ENCODE assay signal across 13 cellular contexts in the genomic region with DNA sequence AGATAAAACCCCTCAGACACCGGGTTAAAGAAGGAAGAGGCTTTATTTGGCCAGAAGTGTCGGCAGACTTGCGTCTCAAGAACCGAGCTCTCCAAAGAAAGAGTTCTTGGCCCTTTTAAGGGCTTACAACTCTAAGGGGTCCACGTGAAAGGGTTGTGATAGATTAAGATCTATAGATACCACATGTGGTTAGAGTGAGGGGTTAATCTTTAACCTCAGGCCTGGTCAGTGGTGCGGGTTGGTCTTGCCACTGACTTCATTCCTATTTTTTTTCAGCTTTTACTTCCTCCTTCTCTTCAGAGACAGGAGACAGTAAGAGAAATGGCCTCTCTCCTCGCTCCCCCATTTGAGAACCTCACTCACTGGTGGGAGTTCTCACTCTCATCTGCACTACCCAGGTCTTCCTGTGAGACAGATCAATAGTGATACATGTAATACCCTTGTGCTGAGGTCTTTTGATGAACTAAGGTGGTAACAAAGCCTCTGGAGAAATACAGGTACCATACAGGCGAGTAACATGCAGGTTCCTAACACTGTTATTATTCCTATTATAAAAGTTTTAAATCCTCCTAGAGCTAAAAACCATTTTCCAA. TPM values are rescaled to one million over a fixed set of nuclear protein-coding genes. Genes with fewer than 3 reads are reported as not detected.
DNase-seq lines count a peak whose midpoint lies in the region; ATAC-seq and TF ChIP-seq lines count a peak whose summit lies in the region.
"Had no signal": no experiment of that assay in that cellular context is flagged by ENCODE, and none has a peak within 500 bp of the region (broad histone marks: within the 10 kb centered on the region; RNA-seq: fewer than 3 reads in every experiment).

No MANE protein-coding gene starts in this region.

- peaks cover 5% of the 10 kb centered on the region for H3K27me3 Mint-ChIP-seq in activated T-cell treated with anti-CD3 and anti-CD28 coated beads, Interleukin-2, amount 50 U/mL, for 4 hours (ENCODE audit: low read depth)

- TF ChIP-seq CTCF in foreskin fibroblast (IDR thresholded peaks at IDR 0.05; ENCODE audit: low read depth, low read length): no peak

- peak; percentile 81 for ATAC-seq in GM18508 (IDR thresholded peaks at IDR 0.05; ENCODE audit: insufficient read depth, unreplicated experiment)
- ATAC-seq in GM21447 (IDR thresholded peaks at IDR 0.05; ENCODE audit: unreplicated experiment): peak; percentile 59
- peak; percentile 83 for ATAC-seq in HG03097 (IDR thresholded peaks at IDR 0.05; ENCODE audit: low FRiP score, unreplicated experiment)
- no peak for ATAC-seq in GM19455 (IDR thresholded peaks at IDR 0.05; ENCODE audit: unreplicated experiment)
- ATAC-seq in activated T-cell treated with anti-CD3 and anti-CD28 coated beads, Interleukin-2, amount 50 U/mL, for 4 hours: no peak
- ATAC-seq: PC-3 had no signal

- DNase-seq in SW480 (ENCODE audit: low spot score) (peak; percentile 2), foreskin fibroblast (no peak), NCI-H510A (lab: John Stamatoyannopoulos, UW) (no peak)
- no peak for DNase-seq in activated T-cell treated with anti-CD3 and anti-CD28 coated beads, Interleukin-2, amount 50 U/mL, for 4 hours
- DNase-seq: amygdala; NCI-H2029 treated with DMSO at 0.1 percent for 48 hours; stimulated activated CD4-positive, alpha-beta T cell treated with anti-CD3 and anti-CD28 coated beads, Interleukin-4, amount 100 ng/mL, for 1 hour had no signal

- no peak overlapping the region for H3K4me3 ChIP-seq in foreskin fibroblast (ENCODE audit: low read depth in 1 of 2, low read length in 2 of 2)
- H3K4me3 ChIP-seq: lung had no signal

- H3K36me3 Mint-ChIP-seq in activated T-cell treated with anti-CD3 and anti-CD28 coated beads, Interleukin-2, amount 50 U/mL, for 4 hours (ENCODE audit: insufficient read depth): no peaks in the 10 kb centered on the region

- H3K9me3 Mint-ChIP-seq in activated T-cell treated with anti-CD3 and anti-CD28 coated beads, Interleukin-2, amount 50 U/mL, for 4 hours: no peaks in the 10 kb centered on the region

- no peaks in the 10 kb centered on the region for H3K4me1 Mint-ChIP-seq in activated T-cell treated with anti-CD3 and anti-CD28 coated beads, Interleukin-2, amount 50 U/mL, for 4 hours (ENCODE audit: low read depth)

- H3K4me3 Mint-ChIP-seq in activated T-cell treated with anti-CD3 and anti-CD28 coated beads, Interleukin-2, amount 50 U/mL, for 4 hours: no peak overlapping the region

RNA-seq across cellular contexts. Expression of a gene that starts 52.4 kb away (rescaled TPM):
- total RNA-seq in activated T-cell treated with anti-CD3 and anti-CD28 coated beads, Interleukin-2, amount 50 U/mL, for 4 hours: 100 to 1,000 TPM; 550 to 585 (median 579) TPM

Comparison
In these comparisons a context has a peak if more than half of its experiments do, and no peak if none do; other contexts are left out.
1. ATAC-seq: peak in GM18508 (single experiment), GM21447 (single experiment) and HG03097 (single experiment); none in GM19455 (single experiment) and activated T-cell treated with anti-CD3 and anti-CD28 coated beads, Interleukin-2, amount 50 U/mL, for 4 hours (0 of 2).